In genomic region chrX:123962006-123962485, GRCh38 we compare ENCODE assay signal across 1 cellular context.
A peak's percentile ranks its signal among the peaks of the same experiment; 100 is the strongest.
TF ChIP-seq lines count a peak whose summit lies in the region.

No MANE protein-coding gene starts in this region.

TF ChIP-seq in GM12878, 131 proteins besides CTCF, POLR2A, EP300 and RAD21 (continued from another document):
- TF ChIP-seq ZNF592 (IDR thresholded peaks at IDR 0.05) (no peak), ESRRA (IDR thresholded peaks at IDR 0.05; ENCODE audit: low read length) (no peak), TARDBP (IDR thresholded peaks at IDR 0.05; ENCODE audit: borderline replicate concordance) (no peak), MAX (IDR thresholded peaks at IDR 0.05; ENCODE audit: low read depth, low read length) (0 out of 2 replicates have a peak, but pooled peaks have one; percentile 5), NKRF (conservative IDR thresholded peaks at IDR 0.05) (0 out of 2 replicates have a peak, but pooled peaks have one; percentile 60), CUX1 (IDR thresholded peaks at IDR 0.05; ENCODE audit: insufficient replicate concordance, low read depth, low read length) (no peak), MXI1 (IDR thresholded peaks at IDR 0.05; ENCODE audit: low read depth, low read length) (peak; percentile 32; the same call in 1 of the 2 replicates), POU2F2 (IDR thresholded peaks at IDR 0.05; ENCODE audit: borderline replicate concordance, low read depth, low read length) (0 out of 3 replicates have a peak, but pooled peaks have one; percentile 8), WRNIP1 (IDR thresholded peaks at IDR 0.05; ENCODE audit: borderline replicate concordance, low read depth, low read length) (no peak), GATAD2B (conservative IDR thresholded peaks at IDR 0.05; ENCODE audit: low read depth) (peak; percentile 21; the same call in 1 of the 2 replicates), E2F4 (IDR thresholded peaks at IDR 0.05; ENCODE audit: low read depth, low read length) (peak; percentile 28; the same call in 1 of the 2 replicates), IRF4 (IDR thresholded peaks at IDR 0.05; ENCODE audit: low read depth, low read length) (no peak), MYC (IDR thresholded peaks at IDR 0.05; ENCODE audit: insufficient read depth, insufficient read length, insufficient replicate concordance, low read length, severe bottlenecking) (no peak), IRF5 (IDR thresholded peaks at IDR 0.05; ENCODE audit: borderline replicate concordance) (no peak), ATF2 (IDR thresholded peaks at IDR 0.05; ENCODE audit: low read length) (no peak), SIX5 (IDR thresholded peaks at IDR 0.05; ENCODE audit: low read depth, low read length, severe bottlenecking) (no peak), CREM (IDR thresholded peaks at IDR 0.05; ENCODE audit: low read depth) (no peak), RFX5 (IDR thresholded peaks at IDR 0.05; ENCODE audit: low read depth, low read length) (no peak), USF2 (IDR thresholded peaks at IDR 0.05; ENCODE audit: borderline replicate concordance, low read depth, low read length) (no peak), SMARCA5 (IDR thresholded peaks at IDR 0.05) (no peak), MLLT1 (IDR thresholded peaks at IDR 0.05) (no peak), RB1 (IDR thresholded peaks at IDR 0.05; ENCODE audit: borderline replicate concordance) (0 out of 2 replicates have a peak, but pooled peaks have one; percentile 70), NR2F1 (conservative IDR thresholded peaks at IDR 0.05) (no peak), IKZF2 (IDR thresholded peaks at IDR 0.05) (0 out of 4 replicates have a peak, but pooled peaks of 1 of the 2 experiments have one; percentile 2)
